In the genomic region with DNA sequence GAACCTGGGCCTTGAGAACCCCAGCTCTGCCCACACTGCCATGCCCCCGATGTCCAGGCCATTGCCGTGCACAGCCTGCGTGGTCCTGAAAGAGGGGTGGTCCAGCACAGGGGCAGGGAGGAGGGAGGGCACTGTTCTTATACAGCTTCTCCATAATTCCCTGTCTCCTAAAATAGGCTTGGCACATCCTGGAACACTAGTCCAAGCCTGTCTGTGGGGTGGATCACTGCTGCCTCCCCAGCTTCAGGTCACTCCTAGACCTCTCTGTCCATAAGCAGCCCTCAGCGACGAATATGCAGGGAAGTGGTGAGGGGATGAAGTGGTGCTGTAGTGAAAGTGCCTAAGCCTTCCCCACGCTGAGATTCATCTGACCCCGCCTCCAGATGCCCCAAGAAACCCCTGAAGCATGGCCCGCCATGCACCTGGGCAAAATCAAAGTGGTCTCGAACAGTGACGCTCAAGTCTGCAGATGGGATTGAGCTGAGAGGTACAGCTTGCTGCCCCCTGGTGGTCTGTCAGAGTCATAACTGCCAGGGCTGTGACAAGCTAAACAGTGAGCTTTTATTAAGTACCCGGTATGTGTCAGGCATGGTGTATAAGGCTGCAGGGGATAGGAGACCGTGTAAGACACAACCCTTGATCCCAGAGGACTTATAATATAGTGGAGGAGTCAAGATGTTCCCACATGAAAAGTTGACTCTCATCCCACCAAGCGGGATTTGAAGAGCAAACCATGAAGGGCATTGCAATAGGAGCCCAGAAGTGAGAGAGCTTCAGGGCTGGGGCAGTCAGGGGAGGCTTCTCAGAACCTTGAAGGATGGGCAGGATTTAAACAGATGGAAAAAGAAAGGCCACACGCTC, we compare ENCODE assay signal across 8 cellular contexts.
A peak's percentile ranks its signal among the peaks of the same experiment; 100 is the strongest.
DNase-seq lines count a peak whose midpoint lies in the region; ATAC-seq and TF ChIP-seq lines count a peak whose summit lies in the region.

No MANE protein-coding gene starts in this region.

- H3K9me3 ChIP-seq in liver (ENCODE audit: control insufficient read depth in 4 of 4, low read length in 3 of 4) = no peaks in the 10 kb centered on the region

- H3K36me3 ChIP-seq in liver (ENCODE audit: control insufficient read depth in 4 of 4, insufficient read depth in 3 of 4, low read depth in 1 of 4, low read length in 3 of 4) = no peaks in the 10 kb centered on the region

- H3K4me3 ChIP-seq in liver (ENCODE audit: low read depth in 1 of 3, low read length in 3 of 3) = no peak overlapping the region

- H3K27me3 Mint-ChIP-seq in chondrocyte (ENCODE audit: low read depth) = peaks cover 32% of the 10 kb centered on the region

- no peaks in the 10 kb centered on the region for H3K36me3 Mint-ChIP-seq in chondrocyte (ENCODE audit: low read depth)

- peak; percentile 94 for TF ChIP-seq CTCF in chondrocyte (IDR thresholded peaks at IDR 0.05)
- peak; percentile 91 for TF ChIP-seq CTCF in liver (IDR thresholded peaks at IDR 0.05; ENCODE audit: low read depth, low read length, missing input control)

- no peaks in the 10 kb centered on the region for H3K9me3 Mint-ChIP-seq in chondrocyte (ENCODE audit: low read depth)

- peaks cover 10% of the 10 kb centered on the region for H3K4me1 Mint-ChIP-seq in chondrocyte (ENCODE audit: low read depth)

- ATAC-seq in GM18873 (IDR thresholded peaks at IDR 0.05; ENCODE audit: low FRiP score, unreplicated experiment) (peak; percentile 56), HG03354 (IDR thresholded peaks at IDR 0.05; ENCODE audit: poor library complexity, severe bottlenecking, unreplicated experiment) (peak; percentile 76)

- peak; percentile 68 for DNase-seq in AG08396 (ENCODE audit: low spot score)
- peak; percentile 64 for DNase-seq in NCI-H345 treated with DMSO at 0.1 percent for 48 hours (lab: John Stamatoyannopoulos, UW; ENCODE audit: unreplicated experiment)
- peak; percentile 43 to 49 for DNase-seq in activated CD4-positive, alpha-beta T cell treated with anti-CD3 and anti-CD28 coated beads for 24 hours (ENCODE audit: low read depth in 2 of 2)
- peak; percentile 55 for DNase-seq in chondrocyte (ENCODE audit: low spot score)
- DNase-seq in stimulated activated CD4-positive, alpha-beta T cell treated with anti-CD3 and anti-CD28 coated beads, TNF-alpha, amount 100 ng/mL, for 4 hours (ENCODE audit: low read depth in 3 of 3) = peak; percentile 38 to 55 (median 39)

- H3K27ac ChIP-seq in liver (ENCODE audit: low read depth in 1 of 2, low read length in 2 of 2) = no peak overlapping the region

- H3K27me3 ChIP-seq in liver (ENCODE audit: control insufficient read depth in 4 of 4, insufficient read depth in 4 of 4, low read length in 3 of 4) = no peaks in the 10 kb centered on the region

- peak; percentile 76 to 84 for TF ChIP-seq RAD21 in liver (IDR thresholded peaks at IDR 0.05)

- H3K9ac ChIP-seq in liver (ENCODE audit: low read depth in 1 of 2, low read length in 2 of 2) = no peak overlapping the region

- peaks cover 0 to 10% (median 4%) of the 10 kb centered on the region in 4 donors for H3K4me1 ChIP-seq in liver (ENCODE audit: control insufficient read depth in 4 of 4, insufficient read depth in 4 of 4, low read length in 3 of 4)

- 40% methylated on average over 14 of the region's 14 CpGs for WGBS in liver

- H3K27ac Mint-ChIP-seq in chondrocyte (ENCODE audit: unreplicated experiment) = no peak overlapping the region

- no peak overlapping the region for H3K4me3 Mint-ChIP-seq in chondrocyte (ENCODE audit: unreplicated experiment)

TF ChIP-seq in liver, 16 proteins besides CTCF, POLR2A, EP300 and RAD21:
- no peak for TF ChIP-seq HNF4A (conservative IDR thresholded peaks at IDR 0.05)
